ENCODE assay signal across 11 cellular contexts in genomic region chr12:31297572-31298509, GRCh38. TPM values are rescaled to one million over a fixed set of nuclear protein-coding genes. Genes with fewer than 3 reads are reported as not detected.
DNase-seq lines count a peak whose midpoint lies in the region; ATAC-seq and TF ChIP-seq lines count a peak whose summit lies in the region.
"Had no signal": no experiment of that assay in that cellular context is flagged by ENCODE, and none has a peak within 500 bp of the region (broad histone marks: within the 10 kb centered on the region; RNA-seq: fewer than 3 reads in every experiment).

No MANE protein-coding gene starts in this region.

- no peak overlapping the region for H3K4me3 ChIP-seq in BLaER1
- H3K4me3 ChIP-seq: gastrocnemius medialis had no signal

- peaks cover 100% of the 10 kb centered on the region for H3K36me3 ChIP-seq in BLaER1
- H3K36me3 ChIP-seq: gastrocnemius medialis had no signal

- in situ Hi-C loops in GM13976 (cut with MboI; ENCODE audit: low sequenced_read_pairs, unreplicated experiment): no loop called here

- H3K27ac ChIP-seq in BLaER1: no peak overlapping the region
- H3K27ac ChIP-seq: gastrocnemius medialis had no signal

- peak overlapping the region; percentile 8 for H3K4me2 ChIP-seq in BLaER1

- no peak overlapping the region for H3K27ac Mint-ChIP-seq in T-helper 17 cell

- TF ChIP-seq CTCF in GM13976 (IDR thresholded peaks at IDR 0.05; ENCODE audit: borderline replicate concordance, control extremely low read depth, extremely low read depth, insufficient read depth, missing control alignments): no peak

- H3K4me3 Mint-ChIP-seq in T-helper 17 cell: peak overlapping the region; percentile 1

- H3K9me3 ChIP-seq in BLaER1: no peaks in the 10 kb centered on the region
- H3K9me3 ChIP-seq in T-helper 17 cell (ENCODE audit: control insufficient read depth, low read length, poor library complexity, severe bottlenecking): no peaks in the 10 kb centered on the region
- H3K9me3 ChIP-seq: gastrocnemius medialis had no signal

- no peak overlapping the region for H3K9ac ChIP-seq in BLaER1

- peak; percentile 37 for ATAC-seq in GM18873 (IDR thresholded peaks at IDR 0.05; ENCODE audit: low FRiP score, unreplicated experiment)
- ATAC-seq in HG02763 (IDR thresholded peaks at IDR 0.05; ENCODE audit: unreplicated experiment): peak; percentile 53
- ATAC-seq in T-helper 17 cell: no peak
- ATAC-seq: gastrocnemius medialis had no signal

- peaks cover 6% of the 10 kb centered on the region for H3K36me3 Mint-ChIP-seq in T-helper 17 cell (ENCODE audit: low read depth)

- H4K20me1 ChIP-seq in BLaER1: peaks cover 100% of the 10 kb centered on the region

- H3K27me3 ChIP-seq in BLaER1: no peaks in the 10 kb centered on the region
- H3K27me3 ChIP-seq: gastrocnemius medialis had no signal

- H3K4me1 Mint-ChIP-seq in T-helper 17 cell: peaks cover 14% of the 10 kb centered on the region

- DNase-seq in T-helper 17 cell (no peak), GDM1 (lab: John Stamatoyannopoulos, UW) (no peak), NCI-H748 treated with DMSO at 0.1 percent for 48 hours (lab: John Stamatoyannopoulos, UW) (no peak), GM13976 (ENCODE audit: low spot score) (no peak)
- DNase-seq in activated effector memory CD4-positive, alpha-beta T cell treated with Interleukin-2 at 50 U/mL for 16 hours: no peak
- DNase-seq: cortex of kidney, gastrocnemius medialis, NCI-H774 had no signal

- H3K27me3 Mint-ChIP-seq in T-helper 17 cell: no peaks in the 10 kb centered on the region

- peaks cover 32% of the 10 kb centered on the region for H3K4me1 ChIP-seq in BLaER1
- H3K4me1 ChIP-seq: gastrocnemius medialis had no signal

RNA-seq across cellular contexts. Expression of gene SINHCAF, which starts 28.1 kb away (rescaled TPM):
- total RNA-seq in T-helper 17 cell: 10 to 100 TPM; 87.1 to 95.7 TPM
